In the genomic region with DNA sequence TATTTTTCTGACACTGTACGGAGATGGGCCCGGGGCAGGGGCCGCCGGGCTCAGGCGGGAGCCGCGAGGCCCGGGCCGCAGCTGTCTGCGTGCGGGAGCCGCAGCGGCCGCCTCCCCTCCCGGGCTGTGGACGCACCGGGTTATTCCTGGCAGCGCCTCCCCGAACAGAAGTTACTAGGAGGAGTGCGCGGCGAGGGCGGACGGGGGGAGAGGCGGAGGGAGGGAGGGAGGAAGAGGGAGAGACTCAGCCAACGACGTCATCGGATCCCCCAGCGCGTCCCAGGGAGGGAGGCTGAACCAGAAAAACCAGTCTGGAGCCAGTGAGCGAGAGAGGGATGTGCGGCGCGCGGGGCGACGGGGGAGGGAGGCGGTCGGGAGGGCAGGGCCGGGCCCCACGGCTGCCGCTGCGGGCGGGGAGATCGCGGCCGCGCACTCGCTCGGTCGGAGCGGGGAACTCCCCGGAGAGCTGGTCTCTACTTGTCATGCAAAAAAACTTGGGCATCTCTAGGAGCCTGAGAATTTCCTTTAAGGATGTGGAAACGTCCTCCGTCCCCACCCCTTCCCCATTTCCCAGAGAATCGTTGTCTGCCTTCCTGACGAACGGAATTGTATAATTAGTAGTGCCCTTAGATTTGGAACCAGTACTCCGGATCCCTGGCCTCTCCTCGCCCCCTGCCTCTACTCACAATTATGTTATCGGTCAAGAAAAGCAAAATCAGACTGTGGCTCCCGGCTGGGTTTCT, we compare ENCODE assay signal across 8 cellular contexts. TPM values are rescaled to one million over a fixed set of nuclear protein-coding genes. Genes with fewer than 3 reads are reported as not detected.
A peak's percentile ranks its signal among the peaks of the same experiment; 100 is the strongest.
DNase-seq lines count a peak whose midpoint lies in the region; ATAC-seq lines count a peak whose summit lies in the region.

No MANE protein-coding gene starts in this region.

- peak; percentile 18 for ATAC-seq in GM19025 (IDR thresholded peaks at IDR 0.05; ENCODE audit: low read depth, unreplicated experiment)
- peak; percentile 31 for ATAC-seq in HG03432 (IDR thresholded peaks at IDR 0.05; ENCODE audit: unreplicated experiment)

- DNase-seq in AG08395 (ENCODE audit: low spot score), result peak; percentile 95
- peak; percentile 89 for DNase-seq in NCI-H69 (lab: John Stamatoyannopoulos, UW)
- DNase-seq in activated CD8-positive, alpha-beta memory T cell treated with anti-CD3 and anti-CD28 coated beads for 4 hours (ENCODE audit: low read depth in 2 of 2), result peak; percentile 76 to 88
- DNase-seq in effector CD4-positive, alpha-beta T cell, result peak; percentile 94
- DNase-seq in lung microvascular endothelial cell (ENCODE audit: low read depth in 2 of 2), result peak; percentile 97 to 99
- peak; percentile 77 to 89 (median 84) for DNase-seq in stimulated activated CD4-positive, alpha-beta T cell treated with anti-CD3 and anti-CD28 coated beads, TNF-alpha, amount 100 ng/mL, for 1 hour (ENCODE audit: low read depth in 3 of 3, low spot score in 1 of 3)

RNA-seq across cellular contexts. Expression of a gene that starts 1.4 kb away (rescaled TPM):
- 5.9 and 14.3 TPM in 2 replicates for total RNA-seq in lung microvascular endothelial cell

Comparison
In these comparisons a context has a peak if more than half of its experiments do, and no peak if none do; other contexts are left out.
1. Peak in every context shown above with its lines: DNase-seq and ATAC-seq.